20 cellular contexts compared by ENCODE assay signal in genomic region chr9:81979196-81979595, GRCh38. TPM values are rescaled to one million over a fixed set of nuclear protein-coding genes. Genes with fewer than 3 reads are reported as not detected.
A peak's percentile ranks its signal among the peaks of the same experiment; 100 is the strongest.
DNase-seq lines count a peak whose midpoint lies in the region; ATAC-seq and TF ChIP-seq lines count a peak whose summit lies in the region.
"Had no signal": no experiment of that assay in that cellular context is flagged by ENCODE, and none has a peak within 500 bp of the region (broad histone marks: within the 10 kb centered on the region; RNA-seq: fewer than 3 reads in every experiment).

No MANE protein-coding gene starts in this region.

- H3K36me3 Mint-ChIP-seq in stimulated activated memory B cell treated with anti-CD40 and anti-IgM and Interleukin-4, amounts not matched to agents 10 μg/mL and 1 μg/mL and 100 μg/mL, for 72 hours = no peaks in the 10 kb centered on the region
- H3K36me3 Mint-ChIP-seq in chondrocyte (ENCODE audit: low read depth) = peaks cover 2% of the 10 kb centered on the region

- CTCF ChIA-PET in OCI-LY7 (lab: Charles Lee; ENCODE audit: unreplicated experiment) = no interaction called here

- H3K4me1 Mint-ChIP-seq in stimulated activated memory B cell treated with anti-CD40 and anti-IgM and Interleukin-4, amounts not matched to agents 10 μg/mL and 1 μg/mL and 100 μg/mL, for 72 hours = peaks cover 12% of the 10 kb centered on the region
- no peaks in the 10 kb centered on the region for H3K4me1 Mint-ChIP-seq in chondrocyte (ENCODE audit: low read depth)

- BruUV-seq in OCI-LY7 (replicated peaks; lab: Mats Ljungman, UMichigan) = no TSS peak

- no peak for DNase-seq in iPS-NIHi11 (ENCODE audit: low spot score)
- DNase-seq in OCI-LY7 (ENCODE audit: low spot score) = no peak
- no peak for DNase-seq in chondrocyte (ENCODE audit: low spot score)
- DNase-seq: activated CD4-positive, alpha-beta T cell treated with anti-CD3 and anti-CD28 coated beads for 4 hours; activated CD8-positive, alpha-beta memory T cell treated with anti-CD3 and anti-CD28 coated beads, Interleukin-2, amount 50 U/mL, for 48 hours; activated naive CD4-positive, alpha-beta T cell treated with anti-CD3 and anti-CD28 coated beads for 36 hours; cortex of kidney; GF-D8; KBM-7; NCI-H1092 treated with DMSO at 0.1 percent for 48 hours; SIG-M5 had no signal

- no peaks in the 10 kb centered on the region for H3K4me1 ChIP-seq in OCI-LY7 (ENCODE audit: insufficient read depth, low read length, poor library complexity, severe bottlenecking)
- H3K4me1 ChIP-seq: right atrium auricular region, suprapubic skin had no signal

- no peak overlapping the region for H3K27ac ChIP-seq in OCI-LY7 (ENCODE audit: low read depth, low read length, poor library complexity, severe bottlenecking)
- H3K27ac ChIP-seq: HL-60, right atrium auricular region, suprapubic skin had no signal

- no peaks in the 10 kb centered on the region for H3K36me3 ChIP-seq in OCI-LY7 (ENCODE audit: insufficient read depth, low read length)
- H3K36me3 ChIP-seq: right atrium auricular region, suprapubic skin had no signal

- POLR2A ChIA-PET in OCI-LY7 (lab: Charles Lee) = interaction anchor here (1.4 kb wide), 1 partner anchor 7 kb away, joined by 3 read pairs; no protein-coding TSS in a partner anchor

- intact Hi-C loops in OCI-LY7 (cut with micrococcal nuclease; ENCODE audit: unreplicated experiment) = loop anchor here (5.0 kb wide), 1 partner anchor 87 kb away; no protein-coding TSS in a partner anchor

- H3K27ac Mint-ChIP-seq in stimulated activated memory B cell treated with anti-CD40 and anti-IgM and Interleukin-4, amounts not matched to agents 10 μg/mL and 1 μg/mL and 100 μg/mL, for 72 hours = no peak overlapping the region
- H3K27ac Mint-ChIP-seq in chondrocyte (ENCODE audit: unreplicated experiment) = no peak overlapping the region
- H3K27ac Mint-ChIP-seq: activated naive CD4-positive, alpha-beta T cell treated with anti-CD3 and anti-CD28 coated beads for 36 hours had no signal

- H3K27me3 Mint-ChIP-seq in stimulated activated memory B cell treated with anti-CD40 and anti-IgM and Interleukin-4, amounts not matched to agents 10 μg/mL and 1 μg/mL and 100 μg/mL, for 72 hours = peaks cover 9% of the 10 kb centered on the region
- H3K27me3 Mint-ChIP-seq in chondrocyte (ENCODE audit: low read depth) = no peaks in the 10 kb centered on the region

- H4K20me1 ChIP-seq in OCI-LY7 (ENCODE audit: insufficient read depth, low read length) = no peaks in the 10 kb centered on the region

- H3K9me3 ChIP-seq in OCI-LY7 (ENCODE audit: low read length) = no peaks in the 10 kb centered on the region
- H3K9me3 ChIP-seq: suprapubic skin had no signal

- no peak for TF ChIP-seq CTCF in OCI-LY7 (conservative IDR thresholded peaks at IDR 0.05; ENCODE audit: low read length)
- TF ChIP-seq CTCF in chondrocyte (IDR thresholded peaks at IDR 0.05) = no peak

- no peaks in the 10 kb centered on the region for H3K9me3 Mint-ChIP-seq in stimulated activated memory B cell treated with anti-CD40 and anti-IgM and Interleukin-4, amounts not matched to agents 10 μg/mL and 1 μg/mL and 100 μg/mL, for 72 hours
- peaks cover 4% of the 10 kb centered on the region for H3K9me3 Mint-ChIP-seq in chondrocyte (ENCODE audit: low read depth)

- no peak overlapping the region for H3K4me3 ChIP-seq in OCI-LY7 (ENCODE audit: low read depth, low read length, poor library complexity, severe bottlenecking)
- H3K4me3 ChIP-seq: right atrium auricular region, suprapubic skin had no signal

- H2AFZ ChIP-seq in OCI-LY7 (ENCODE audit: low read length) = no peak overlapping the region

- H3K9me2 ChIP-seq in OCI-LY7 (ENCODE audit: insufficient read depth, low read length) = 0 out of 2 replicates have a peak, but pooled peaks cover 5% of the 10 kb centered on the region

- H3K4me2 ChIP-seq in OCI-LY7 (ENCODE audit: low read length) = no peak overlapping the region

- ATAC-seq in GM19043 (IDR thresholded peaks at IDR 0.05; ENCODE audit: low read depth, unreplicated experiment) (peak; percentile 49), HG02763 (IDR thresholded peaks at IDR 0.05; ENCODE audit: unreplicated experiment) (peak; percentile 72), HG03575 (IDR thresholded peaks at IDR 0.05; ENCODE audit: extremely low read depth, insufficient number of reproducible peaks, low FRiP score, unreplicated experiment) (peak; percentile 63)
- peak; percentile 55 for ATAC-seq in stimulated activated memory B cell treated with anti-CD40 and anti-IgM and Interleukin-4, amounts not matched to agents 10 μg/mL and 1 μg/mL and 100 μg/mL, for 72 hours
- ATAC-seq: esophagus mucosa had no signal

- H3K79me2 ChIP-seq in OCI-LY7 (ENCODE audit: insufficient read depth, low read depth, low read length) = no peaks in the 10 kb centered on the region

- H3K4me3 Mint-ChIP-seq in stimulated activated memory B cell treated with anti-CD40 and anti-IgM and Interleukin-4, amounts not matched to agents 10 μg/mL and 1 μg/mL and 100 μg/mL, for 72 hours = no peak overlapping the region
- no peak overlapping the region for H3K4me3 Mint-ChIP-seq in chondrocyte (ENCODE audit: unreplicated experiment)
- H3K4me3 Mint-ChIP-seq: activated naive CD4-positive, alpha-beta T cell treated with anti-CD3 and anti-CD28 coated beads for 36 hours; neural crest cell had no signal

RNA-seq across cellular contexts. Expression of gene SPATA31D1, which starts 9.4 kb away (rescaled TPM):
- total RNA-seq in OCI-LY7 (2014; rRNA removed; shearing (Covaris generic)) = not detected in 2 replicates
- not detected in 2 replicates for total RNA-seq in OCI-LY7 (2022)
- total RNA-seq in chondrocyte = not detected in 3 replicates
- total RNA-seq: activated naive CD4-positive, alpha-beta T cell treated with anti-CD3 and anti-CD28 coated beads for 36 hours; esophagus mucosa; neural crest cell; right atrium auricular region had no signal

RNA-seq across cellular contexts. Expression of gene SPATA31D3, which starts 35.9 kb away (rescaled TPM):
- total RNA-seq in OCI-LY7 (2014; rRNA removed; shearing (Covaris generic)) = not detected in 2 replicates
- not detected in 2 replicates for total RNA-seq in OCI-LY7 (2022)
- total RNA-seq in chondrocyte = not detected in 3 replicates
- total RNA-seq: activated naive CD4-positive, alpha-beta T cell treated with anti-CD3 and anti-CD28 coated beads for 36 hours; esophagus mucosa; neural crest cell; right atrium auricular region; suprapubic skin had no signal

RNA-seq across cellular contexts. Expression of gene SPATA31D4, which starts 51.0 kb away (rescaled TPM):
- total RNA-seq in OCI-LY7 (2014; rRNA removed; shearing (Covaris generic)) = not detected in 2 replicates
- not detected in 2 replicates for total RNA-seq in OCI-LY7 (2022)
- not detected in 3 replicates for total RNA-seq in chondrocyte
- total RNA-seq: activated naive CD4-positive, alpha-beta T cell treated with anti-CD3 and anti-CD28 coated beads for 36 hours; esophagus mucosa; neural crest cell; right atrium auricular region; suprapubic skin had no signal
